In genomic region chr5:99973779-99974178, GRCh38 we compare ENCODE assay signal across 1 cellular context.
TF ChIP-seq lines count a peak whose summit lies in the region.

No MANE protein-coding gene starts in this region.

TF ChIP-seq in H1, 55 proteins besides CTCF, POLR2A, EP300 and RAD21 (continued from another document):
- no peak for TF ChIP-seq E2F6 (IDR thresholded peaks at IDR 0.05)
- TF ChIP-seq SAP30 (IDR thresholded peaks at IDR 0.05; ENCODE audit: insufficient read depth, insufficient replicate concordance, low read length): no peak
